Comparison of ENCODE assay signal across 31 cellular contexts in genomic region chr7:79952399-79952798, GRCh38.
A peak's percentile ranks its signal among the peaks of the same experiment; 100 is the strongest.
DNase-seq lines count a peak whose midpoint lies in the region; ATAC-seq and TF ChIP-seq lines count a peak whose summit lies in the region.
"Had no signal": no experiment of that assay in that cellular context is flagged by ENCODE, and none has a peak within 500 bp of the region (broad histone marks: within the 10 kb centered on the region; RNA-seq: fewer than 3 reads in every experiment).

No MANE protein-coding gene starts in this region.

- H3K9ac ChIP-seq in SK-N-SH = no peak overlapping the region
- H3K9ac ChIP-seq: BLaER1; BLaER1 treated with 17β-estradiol and CSF1 and Interleukin-3, amounts not matched to agents 10 nM and 100 nM had no signal

- H3K36me3 Mint-ChIP-seq in glutamatergic neuron (ENCODE audit: unreplicated experiment) = no peaks in the 10 kb centered on the region
- H3K36me3 Mint-ChIP-seq: CD14-positive monocyte; CD4-positive, alpha-beta memory T cell; CD4-positive, CD25-positive, alpha-beta regulatory T cell; CD8-positive, alpha-beta memory T cell; CD8-positive, alpha-beta T cell had no signal

- no peak for TF ChIP-seq EP300 in SK-N-SH (IDR thresholded peaks at IDR 0.05; ENCODE audit: borderline replicate concordance in 1 of 2, low read depth in 1 of 2, low read length in 1 of 2)
- no peak for TF ChIP-seq EP300 in stomach (IDR thresholded peaks at IDR 0.05)

- H3K27me3 Mint-ChIP-seq in glutamatergic neuron (ENCODE audit: unreplicated experiment) = no peaks in the 10 kb centered on the region
- H3K27me3 Mint-ChIP-seq: B cell; CD4-positive, alpha-beta memory T cell; CD4-positive, alpha-beta T cell; CD4-positive, CD25-positive, alpha-beta regulatory T cell; CD8-positive, alpha-beta memory T cell had no signal

- TF ChIP-seq CTCF in SK-N-SH (IDR thresholded peaks at IDR 0.05) (no peak), glutamatergic neuron (IDR thresholded peaks at IDR 0.05; ENCODE audit: partially characterized antibody, unreplicated experiment) (no peak), stomach (IDR thresholded peaks at IDR 0.05) (no peak)

- no peaks in the 10 kb centered on the region for H3K9me2 ChIP-seq in SK-N-SH

- CTCF ChIA-PET in SK-N-SH (lab: Yijun Ruan, JAX) = no interaction called here

- H3K36me3 ChIP-seq in SK-N-SH (replicated peaks in 1 of 2; ENCODE audit: control insufficient read depth in 1 of 2, insufficient read depth in 2 of 2, low read length in 1 of 2) (no peaks in the 10 kb centered on the region), stomach (no peaks in the 10 kb centered on the region)
- H3K36me3 ChIP-seq: BE2C; BLaER1; BLaER1 treated with 17β-estradiol and CSF1 and Interleukin-3, amounts not matched to agents 10 nM and 100 nM had no signal

- TF ChIP-seq RAD21 in SK-N-SH (IDR thresholded peaks at IDR 0.05; ENCODE audit: low read length) = no peak

- peak overlapping the region; percentile 52 for H3K27ac Mint-ChIP-seq in glutamatergic neuron (ENCODE audit: unreplicated experiment)
- H3K27ac Mint-ChIP-seq: B cell; CD14-positive monocyte; CD4-positive, alpha-beta memory T cell; CD4-positive, alpha-beta T cell; CD4-positive, CD25-positive, alpha-beta regulatory T cell; CD8-positive, alpha-beta memory T cell; CD8-positive, alpha-beta T cell had no signal

- H3K27me3 ChIP-seq in SK-N-SH (ENCODE audit: insufficient read depth) (no peaks in the 10 kb centered on the region), stomach (no peaks in the 10 kb centered on the region)
- H3K27me3 ChIP-seq: BE2C; BLaER1; BLaER1 treated with 17β-estradiol and CSF1 and Interleukin-3, amounts not matched to agents 10 nM and 100 nM had no signal

- no peak overlapping the region for H3K4me3 Mint-ChIP-seq in glutamatergic neuron (ENCODE audit: unreplicated experiment)
- H3K4me3 Mint-ChIP-seq: B cell; CD14-positive monocyte; CD4-positive, alpha-beta memory T cell; CD4-positive, alpha-beta T cell; CD4-positive, CD25-positive, alpha-beta regulatory T cell; CD8-positive, alpha-beta memory T cell; CD8-positive, alpha-beta T cell had no signal

- intact Hi-C loops in stomach (cut with DNase I; ENCODE audit: low total_unique reads) = no loop called here

- no peak for TF ChIP-seq POLR2A in stomach (IDR thresholded peaks at IDR 0.05)

- H2AFZ ChIP-seq in SK-N-SH (ENCODE audit: low read depth) = no peak overlapping the region

- H3K4me1 ChIP-seq in SK-N-SH (ENCODE audit: control insufficient read depth in 1 of 2, insufficient read depth in 2 of 2, low read depth in 1 of 2, low read length in 1 of 2) = peaks cover 0 to 5% of the 10 kb centered on the region in 2 experiments; a peak in 2 of 4 replicates
- no peaks in the 10 kb centered on the region for H3K4me1 ChIP-seq in stomach
- H3K4me1 ChIP-seq: A549; BLaER1; BLaER1 treated with 17β-estradiol and CSF1 and Interleukin-3, amounts not matched to agents 10 nM and 100 nM; Caco-2 had no signal

- H3K79me2 ChIP-seq in SK-N-SH (ENCODE audit: insufficient read depth) = no peaks in the 10 kb centered on the region

- DNase-seq in SK-N-SH (no peak), glutamatergic neuron (no peak), stomach (no peak)
- DNase-seq: 8988T; ACHN; AML-193; BE2C; C1 segment of cervical spinal cord; Caco-2; Calu3; CD4-positive, alpha-beta memory T cell; CD4-positive, alpha-beta T cell; CD4-positive, CD25-positive, alpha-beta regulatory T cell; CD8-positive, alpha-beta memory T cell; CD8-positive, alpha-beta T cell; COR-L47; DMS 273 treated with DMSO at 0.1 percent for 48 hours; DMS153; DMS53; DMS79; DMS79 treated with DMSO at 0.1 percent for 48 hours; DND-41; EL had no signal

- H3K4me3 ChIP-seq in SK-N-SH (ENCODE audit: low read depth in 2 of 2, low read length in 1 of 2) (no peak overlapping the region), stomach (no peak overlapping the region)
- H3K4me3 ChIP-seq: A549; BLaER1; BLaER1 treated with 17β-estradiol and CSF1 and Interleukin-3, amounts not matched to agents 10 nM and 100 nM had no signal

- POLR2A ChIA-PET in SK-N-SH (lab: Yijun Ruan, JAX) = no interaction called here

- no peaks in the 10 kb centered on the region for H3K9me3 Mint-ChIP-seq in glutamatergic neuron (ENCODE audit: unreplicated experiment)
- H3K9me3 Mint-ChIP-seq: CD4-positive, alpha-beta T cell had no signal

- H3K27ac ChIP-seq in SK-N-SH (ENCODE audit: low read depth in 2 of 2, low read length in 1 of 2) (no peak overlapping the region), stomach (no peak overlapping the region)
- H3K27ac ChIP-seq: 22Rv1; A549; BLaER1; BLaER1 treated with 17β-estradiol and CSF1 and Interleukin-3, amounts not matched to agents 10 nM and 100 nM; C4-2B had no signal

- no peak; the same call in 2 of the 3 replicates for ATAC-seq in SK-N-SH treated with all-trans-retinoic acid at 6 μM for 48 hours
- ATAC-seq: A549; CD8-positive, alpha-beta T cell had no signal

- WGBS in SK-N-SH (ENCODE audit: low lambda C conversion rate) = 58% methylated on average over 1 of the region's 1 CpG
- 79 to 86% (median 83%) methylated on average over 1 of the region's 1 CpG for WGBS in stomach, 5 donors

- no peaks in the 10 kb centered on the region for H4K20me1 ChIP-seq in SK-N-SH (ENCODE audit: insufficient read depth)
- H4K20me1 ChIP-seq: BLaER1; BLaER1 treated with 17β-estradiol and CSF1 and Interleukin-3, amounts not matched to agents 10 nM and 100 nM had no signal

- no peak overlapping the region for H3K4me2 ChIP-seq in SK-N-SH
- H3K4me2 ChIP-seq: A549; BLaER1; BLaER1 treated with 17β-estradiol and CSF1 and Interleukin-3, amounts not matched to agents 10 nM and 100 nM had no signal

- no peaks in the 10 kb centered on the region for H3K4me1 Mint-ChIP-seq in glutamatergic neuron (ENCODE audit: low read depth, unreplicated experiment)
- H3K4me1 Mint-ChIP-seq: B cell; CD14-positive monocyte; CD4-positive, alpha-beta memory T cell; CD4-positive, CD25-positive, alpha-beta regulatory T cell; CD8-positive, alpha-beta memory T cell had no signal

- H3F3A ChIP-seq in SK-N-SH (replicated peaks; ENCODE audit: insufficient read depth) = no peaks in the 10 kb centered on the region

- H3K9me3 ChIP-seq in SK-N-SH = 0 out of 2 replicates have a peak, but pooled peaks cover 2% of the 10 kb centered on the region
- H3K9me3 ChIP-seq in stomach = no peaks in the 10 kb centered on the region
- H3K9me3 ChIP-seq: A549; BE2C; BLaER1; BLaER1 treated with 17β-estradiol and CSF1 and Interleukin-3, amounts not matched to agents 10 nM and 100 nM; Caco-2 had no signal

TF ChIP-seq in SK-N-SH treated with all-trans-retinoic acid at 6 μM for 48 hours, 23 proteins besides CTCF, POLR2A, EP300 and RAD21:
- no peak for TF ChIP-seq POU6F1 (CRISPR knock-in tag; IDR thresholded peaks at IDR 0.05; ENCODE audit: borderline replicate concordance, low read depth)
- peak; percentile 23; the same call in 1 of the 2 replicates for TF ChIP-seq TCF4 (CRISPR knock-in tag; IDR thresholded peaks at IDR 0.05; ENCODE audit: borderline replicate concordance)
- no peak for TF ChIP-seq ISL1 (CRISPR knock-in tag; IDR thresholded peaks at IDR 0.05)
- 0 out of 2 replicates have a peak, but pooled peaks have one; percentile 26 for TF ChIP-seq CSDC2 (CRISPR knock-in tag; IDR thresholded peaks at IDR 0.05)
- peak; percentile 93 for TF ChIP-seq ZNF70 (CRISPR knock-in tag; IDR thresholded peaks at IDR 0.05)

TF ChIP-seq in SK-N-SH, 30 proteins besides CTCF, POLR2A, EP300 and RAD21 (continues in another document):
- TF ChIP-seq SMC3 (IDR thresholded peaks at IDR 0.05; ENCODE audit: low read depth, low read length) = no peak
- no peak for TF ChIP-seq IRF3 (IDR thresholded peaks at IDR 0.05; ENCODE audit: low read depth, low read length)
- TF ChIP-seq YY1 (IDR thresholded peaks at IDR 0.05; ENCODE audit: low read depth) = no peak
- TF ChIP-seq REST (IDR thresholded peaks at IDR 0.05; ENCODE audit: low read depth, low read length) = no peak
- no peak for TF ChIP-seq GABPA (IDR thresholded peaks at IDR 0.05; ENCODE audit: low read depth)
